Comparison of ENCODE assay signal across 15 cellular contexts in the genomic region with DNA sequence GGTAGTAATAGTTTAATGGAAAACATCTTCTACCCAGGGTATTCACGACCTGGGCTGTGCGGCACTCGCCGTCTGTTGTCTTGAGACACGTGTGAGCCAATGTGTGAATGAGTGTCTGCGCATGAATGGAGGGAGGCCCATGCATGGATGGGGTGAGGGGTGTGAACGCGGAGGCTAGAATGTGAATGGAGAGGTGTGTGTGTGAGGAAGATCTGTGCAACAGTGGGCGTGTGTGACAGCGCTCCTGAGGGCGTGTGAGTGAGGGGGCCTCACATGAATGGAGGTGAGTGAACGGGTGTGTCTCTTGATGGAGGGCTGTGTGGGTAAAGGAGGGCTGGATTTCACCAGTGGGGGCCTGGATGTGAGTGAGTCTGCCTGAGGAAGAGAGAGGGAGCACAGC.
DNase-seq lines count a peak whose midpoint lies in the region; ATAC-seq and TF ChIP-seq lines count a peak whose summit lies in the region.
"Had no signal": no experiment of that assay in that cellular context is flagged by ENCODE, and none has a peak within 500 bp of the region (broad histone marks: within the 10 kb centered on the region; RNA-seq: fewer than 3 reads in every experiment).

No MANE protein-coding gene starts in this region.

- no TSS peak for BruUV-seq in A673 (replicated peaks; lab: Mats Ljungman, UMichigan)

- no peaks in the 10 kb centered on the region for H3K36me3 Mint-ChIP-seq in brain
- no peaks in the 10 kb centered on the region for H3K36me3 Mint-ChIP-seq in immature natural killer cell

- DNase-seq in A673 (ENCODE audit: low spot score) (no peak), immature natural killer cell (no peak), putamen (ENCODE audit: low spot score) (no peak), substantia nigra (lab: John Stamatoyannopoulos, UW) (no peak)
- DNase-seq in activated CD4-positive, alpha-beta T cell treated with anti-CD3 and anti-CD28 coated beads, Interleukin-2, amount 50 U/mL, for 1 hour = no peak
- DNase-seq: 8988T; BE2C; C1 segment of cervical spinal cord; Caco-2; CD4-positive, alpha-beta T cell; GOT3; H9 had no signal

- intact Hi-C loops in A673 (cut with micrococcal nuclease; ENCODE audit: unreplicated experiment) = loop anchor here (2.0 kb wide), 2 partner anchors 36 to 128 kb away; no protein-coding TSS in a partner anchor

- H3K9me3 Mint-ChIP-seq in brain = no peaks in the 10 kb centered on the region
- H3K9me3 Mint-ChIP-seq in immature natural killer cell = no peaks in the 10 kb centered on the region
- H3K9me3 Mint-ChIP-seq: CD4-positive, alpha-beta T cell had no signal

- H3K27ac Mint-ChIP-seq in brain (peak overlapping the region in 4 of 5 experiments; percentile 3 to 84 (median 32)), immature natural killer cell (peak overlapping the region in 4 of 6 donors; percentile 1 to 52 (median 32))
- H3K27ac Mint-ChIP-seq: CD4-positive, alpha-beta T cell; H9 had no signal

- H3K4me3 Mint-ChIP-seq in brain (no peak overlapping the region), immature natural killer cell (no peak overlapping the region)
- H3K4me3 Mint-ChIP-seq: CD4-positive, alpha-beta T cell; H9 had no signal

- H3K27me3 Mint-ChIP-seq in brain = peaks cover 8% of the 10 kb centered on the region
- H3K27me3 Mint-ChIP-seq in immature natural killer cell (ENCODE audit: low read depth in 3 of 3) = peaks cover 4 to 8% (median 5%) of the 10 kb centered on the region in 3 donors
- H3K27me3 Mint-ChIP-seq: CD4-positive, alpha-beta T cell had no signal

- TF ChIP-seq CTCF in A673 (conservative IDR thresholded peaks at IDR 0.05; ENCODE audit: low read depth, low read length) (no peak), brain (conservative IDR thresholded peaks at IDR 0.05) (no peak)

- H3K36me3 ChIP-seq in A673 (ENCODE audit: insufficient read depth, low read length, poor library complexity, severe bottlenecking) = no peaks in the 10 kb centered on the region
- H3K36me3 ChIP-seq: BE2C had no signal

- no peaks in the 10 kb centered on the region for H3K9me3 ChIP-seq in A673 (ENCODE audit: low read depth, low read length, poor library complexity, severe bottlenecking)
- H3K9me3 ChIP-seq: BE2C, Caco-2 had no signal

- H3K4me3 ChIP-seq in A673 (ENCODE audit: low read depth, low read length, poor library complexity, severe bottlenecking) = no peak overlapping the region

- CTCF ChIA-PET in A673 (lab: Charles Lee) = no interaction called here

- no peak for ATAC-seq in GM19328 (IDR thresholded peaks at IDR 0.05; ENCODE audit: unreplicated experiment)

- H3K27ac ChIP-seq in A673 (ENCODE audit: low read depth, low read length, poor library complexity, severe bottlenecking) = peak overlapping the region; percentile 86
- H3K27ac ChIP-seq in substantia nigra (ENCODE audit: low read depth, low read length, poor library complexity, severe bottlenecking) = no peak overlapping the region

- H3K4me1 ChIP-seq in A673 (ENCODE audit: insufficient read depth, low read length, poor library complexity, severe bottlenecking) = peaks cover 93% of the 10 kb centered on the region
- H3K4me1 ChIP-seq: Caco-2 had no signal

- peaks cover 67% of the 10 kb centered on the region for H3K4me1 Mint-ChIP-seq in brain
- peaks cover 46 to 48% of the 10 kb centered on the region in 2 donors for H3K4me1 Mint-ChIP-seq in immature natural killer cell

- H3K27me3 ChIP-seq in A673 (replicated peaks; ENCODE audit: insufficient read depth, low read depth, low read length, poor library complexity) = no peaks in the 10 kb centered on the region
- H3K27me3 ChIP-seq: BE2C had no signal

- POLR2A ChIA-PET in A673 (lab: Charles Lee; ENCODE audit: low non-redundant PET) = interaction anchor here (0.7 kb wide), 1 partner anchor 36 kb away, joined by 3 read pairs; no protein-coding TSS in a partner anchor

TF ChIP-seq in PFSK-1, 5 proteins besides CTCF, POLR2A, EP300 and RAD21:
- TF ChIP-seq SIN3A (IDR thresholded peaks at IDR 0.05; ENCODE audit: borderline replicate concordance, insufficient read depth, low read length) (peak; percentile 54; the same call in 1 of the 2 replicates), FOXP2 (optimal IDR thresholded peaks at IDR 0.05; ENCODE audit: borderline replicate concordance, extremely low read depth, extremely low read length, insufficient read depth) (no peak), TAF1 (IDR thresholded peaks at IDR 0.05; ENCODE audit: borderline replicate concordance, insufficient read depth, low read length) (no peak), POLR2AphosphoS5 (IDR thresholded peaks at IDR 0.05; ENCODE audit: low read depth, low read length) (no peak)
- TF ChIP-seq, protein P1, sequence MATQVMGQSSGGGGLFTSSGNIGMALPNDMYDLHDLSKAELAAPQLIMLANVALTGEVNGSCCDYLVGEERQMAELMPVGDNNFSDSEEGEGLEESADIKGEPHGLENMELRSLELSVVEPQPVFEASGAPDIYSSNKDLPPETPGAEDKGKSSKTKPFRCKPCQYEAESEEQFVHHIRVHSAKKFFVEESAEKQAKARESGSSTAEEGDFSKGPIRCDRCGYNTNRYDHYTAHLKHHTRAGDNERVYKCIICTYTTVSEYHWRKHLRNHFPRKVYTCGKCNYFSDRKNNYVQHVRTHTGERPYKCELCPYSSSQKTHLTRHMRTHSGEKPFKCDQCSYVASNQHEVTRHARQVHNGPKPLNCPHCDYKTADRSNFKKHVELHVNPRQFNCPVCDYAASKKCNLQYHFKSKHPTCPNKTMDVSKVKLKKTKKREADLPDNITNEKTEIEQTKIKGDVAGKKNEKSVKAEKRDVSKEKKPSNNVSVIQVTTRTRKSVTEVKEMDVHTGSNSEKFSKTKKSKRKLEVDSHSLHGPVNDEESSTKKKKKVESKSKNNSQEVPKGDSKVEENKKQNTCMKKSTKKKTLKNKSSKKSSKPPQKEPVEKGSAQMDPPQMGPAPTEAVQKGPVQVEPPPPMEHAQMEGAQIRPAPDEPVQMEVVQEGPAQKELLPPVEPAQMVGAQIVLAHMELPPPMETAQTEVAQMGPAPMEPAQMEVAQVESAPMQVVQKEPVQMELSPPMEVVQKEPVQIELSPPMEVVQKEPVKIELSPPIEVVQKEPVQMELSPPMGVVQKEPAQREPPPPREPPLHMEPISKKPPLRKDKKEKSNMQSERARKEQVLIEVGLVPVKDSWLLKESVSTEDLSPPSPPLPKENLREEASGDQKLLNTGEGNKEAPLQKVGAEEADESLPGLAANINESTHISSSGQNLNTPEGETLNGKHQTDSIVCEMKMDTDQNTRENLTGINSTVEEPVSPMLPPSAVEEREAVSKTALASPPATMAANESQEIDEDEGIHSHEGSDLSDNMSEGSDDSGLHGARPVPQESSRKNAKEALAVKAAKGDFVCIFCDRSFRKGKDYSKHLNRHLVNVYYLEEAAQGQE (IDR thresholded peaks at IDR 0.05; ENCODE audit: insufficient read depth in 1 of 2, low read depth in 2 of 2, low read length in 2 of 2) = no peak
